8 cellular contexts compared by ENCODE assay signal in the genomic region with DNA sequence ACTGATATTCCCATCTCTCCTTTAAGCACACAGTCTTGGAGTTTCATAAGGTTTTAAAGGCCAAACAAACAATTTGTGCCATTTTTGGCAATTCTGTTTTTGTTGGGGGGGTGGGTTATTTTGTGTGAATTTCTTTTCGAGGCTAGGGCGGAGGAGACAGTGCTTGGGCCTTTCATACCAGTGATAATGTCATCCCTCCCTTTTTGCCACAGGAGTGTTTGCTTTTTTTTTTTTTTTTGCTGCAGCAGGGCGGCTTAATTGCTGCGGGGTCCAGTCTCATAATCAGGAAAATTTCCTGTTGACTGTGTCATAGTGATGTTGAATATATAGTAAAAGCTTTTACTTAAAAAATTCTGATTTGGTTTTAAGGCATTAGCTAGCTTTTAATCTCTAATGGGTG. TPM values are rescaled to one million over a fixed set of nuclear protein-coding genes. Genes with fewer than 3 reads are reported as not detected.
A peak's percentile ranks its signal among the peaks of the same experiment; 100 is the strongest.
DNase-seq lines count a peak whose midpoint lies in the region; ATAC-seq, FAIRE-seq and TF ChIP-seq lines count a peak whose summit lies in the region.

No MANE protein-coding gene starts in this region.

- DNase-seq in GM23338 (ENCODE audit: low spot score) = no peak
- DNase-seq in RKO (ENCODE audit: low spot score) = peak; percentile 42
- no peak for DNase-seq in fibroblast of pulmonary artery (ENCODE audit: low read depth)
- DNase-seq in gastrocnemius medialis = no peak
- no peak for DNase-seq in NCI-H2227 treated with DMSO at 0.1 percent for 48 hours (lab: John Stamatoyannopoulos, UW)
- DNase-seq in NCI-H524 (lab: John Stamatoyannopoulos, UW) = no peak
- DNase-seq in urothelium cell line (ENCODE audit: low spot score) = no peak
- DNase-seq in CD1c-positive myeloid dendritic cell (ENCODE audit: extremely low spot score) = no peak

- H3K9me3 ChIP-seq in gastrocnemius medialis = no peaks in the 10 kb centered on the region

- no peak for ATAC-seq in GM23338
- no peak for ATAC-seq in gastrocnemius medialis

- peak overlapping the region; percentile 95 for H3K4me3 Mint-ChIP-seq in GM23338

- H3K9me2 ChIP-seq in GM23338 (ENCODE audit: insufficient read depth) = no peaks in the 10 kb centered on the region

- H3K27ac Mint-ChIP-seq in GM23338 = peak overlapping the region; percentile 79; the same call in 1 of the 2 replicates

- H3K4me3 ChIP-seq in GM23338 (peak overlapping the region; percentile 78), fibroblast of pulmonary artery (replicated peaks; ENCODE audit: low read depth, low read length) (peak overlapping the region; percentile 77), gastrocnemius medialis (peak overlapping the region; percentile 91 to 99 (median 97))

- H3F3A ChIP-seq in GM23338 (replicated peaks; ENCODE audit: low read depth) = peaks cover 14% of the 10 kb centered on the region; the same call in 1 of the 2 replicates

- TF ChIP-seq CTCF in GM23338 (conservative IDR thresholded peaks at IDR 0.05; ENCODE audit: low read depth in 2 of 2) (no peak), fibroblast of pulmonary artery (IDR thresholded peaks at IDR 0.05; ENCODE audit: low read length, missing control alignments) (no peak), gastrocnemius medialis (IDR thresholded peaks at IDR 0.05 in 4 of 5, conservative IDR thresholded peaks at IDR 0.05 in 1 of 5) (no peak)

- H3K36me3 ChIP-seq in GM23338 (ENCODE audit: insufficient read depth) (no peaks in the 10 kb centered on the region), gastrocnemius medialis (no peaks in the 10 kb centered on the region)

- H3K4me2 ChIP-seq in GM23338 = peak overlapping the region; percentile 85

- H2AFZ ChIP-seq in GM23338 = no peak overlapping the region

- H3K27ac ChIP-seq in GM23338 (ENCODE audit: low read depth) (peak overlapping the region; percentile 99; the same call in 1 of the 2 replicates), gastrocnemius medialis (peak overlapping the region; percentile 97 to 100 (median 98))

- intact Hi-C loops in gastrocnemius medialis (cut with DNase I; ENCODE audit: low total_unique reads) = loop anchor here (10.0 kb wide), 1 partner anchor 190 kb away; a partner anchor contains a TSS

- H4K20me1 ChIP-seq in GM23338 (replicated peaks; ENCODE audit: insufficient read depth) = peaks cover 47% of the 10 kb centered on the region

- in situ Hi-C loops in gastrocnemius medialis (cut with MboI; ENCODE audit: low sequenced_read_pairs in 4 of 4) = loop anchor here in 2 of 4 donors (10.0 kb wide), 2 partner anchors 80 to 120 kb away; a partner anchor contains a TSS

- peaks cover 63% of the 10 kb centered on the region for H3K79me2 ChIP-seq in GM23338 (replicated peaks; ENCODE audit: insufficient read depth)

- H3K9me3 Mint-ChIP-seq in GM23338 = no peaks in the 10 kb centered on the region

- peaks cover 27% of the 10 kb centered on the region for H3K4me1 Mint-ChIP-seq in GM23338

- peaks cover 3% of the 10 kb centered on the region; the same call in 2 of the 3 replicates for H3K36me3 Mint-ChIP-seq in GM23338 (ENCODE audit: low read depth)

- TF ChIP-seq POLR2A in gastrocnemius medialis (IDR thresholded peaks at IDR 0.05) = no peak

- no peaks in the 10 kb centered on the region for H3K27me3 ChIP-seq in GM23338 (ENCODE audit: insufficient read depth)
- no peaks in the 10 kb centered on the region for H3K27me3 ChIP-seq in gastrocnemius medialis

- H3K27me3 Mint-ChIP-seq in GM23338 (ENCODE audit: insufficient read depth, low read depth, poor library complexity) = peaks cover 8% of the 10 kb centered on the region

- peaks cover 37% of the 10 kb centered on the region for H3K4me1 ChIP-seq in GM23338 (ENCODE audit: insufficient read depth)
- peaks cover 41 to 56% of the 10 kb centered on the region in 2 donors for H3K4me1 ChIP-seq in gastrocnemius medialis

- FAIRE-seq in urothelium cell line (lab: Jason Lieb, UNC) = no peak

TF ChIP-seq in GM23338, 12 proteins besides CTCF, POLR2A, EP300 and RAD21 (continues in another document):
- TF ChIP-seq, protein P1, sequence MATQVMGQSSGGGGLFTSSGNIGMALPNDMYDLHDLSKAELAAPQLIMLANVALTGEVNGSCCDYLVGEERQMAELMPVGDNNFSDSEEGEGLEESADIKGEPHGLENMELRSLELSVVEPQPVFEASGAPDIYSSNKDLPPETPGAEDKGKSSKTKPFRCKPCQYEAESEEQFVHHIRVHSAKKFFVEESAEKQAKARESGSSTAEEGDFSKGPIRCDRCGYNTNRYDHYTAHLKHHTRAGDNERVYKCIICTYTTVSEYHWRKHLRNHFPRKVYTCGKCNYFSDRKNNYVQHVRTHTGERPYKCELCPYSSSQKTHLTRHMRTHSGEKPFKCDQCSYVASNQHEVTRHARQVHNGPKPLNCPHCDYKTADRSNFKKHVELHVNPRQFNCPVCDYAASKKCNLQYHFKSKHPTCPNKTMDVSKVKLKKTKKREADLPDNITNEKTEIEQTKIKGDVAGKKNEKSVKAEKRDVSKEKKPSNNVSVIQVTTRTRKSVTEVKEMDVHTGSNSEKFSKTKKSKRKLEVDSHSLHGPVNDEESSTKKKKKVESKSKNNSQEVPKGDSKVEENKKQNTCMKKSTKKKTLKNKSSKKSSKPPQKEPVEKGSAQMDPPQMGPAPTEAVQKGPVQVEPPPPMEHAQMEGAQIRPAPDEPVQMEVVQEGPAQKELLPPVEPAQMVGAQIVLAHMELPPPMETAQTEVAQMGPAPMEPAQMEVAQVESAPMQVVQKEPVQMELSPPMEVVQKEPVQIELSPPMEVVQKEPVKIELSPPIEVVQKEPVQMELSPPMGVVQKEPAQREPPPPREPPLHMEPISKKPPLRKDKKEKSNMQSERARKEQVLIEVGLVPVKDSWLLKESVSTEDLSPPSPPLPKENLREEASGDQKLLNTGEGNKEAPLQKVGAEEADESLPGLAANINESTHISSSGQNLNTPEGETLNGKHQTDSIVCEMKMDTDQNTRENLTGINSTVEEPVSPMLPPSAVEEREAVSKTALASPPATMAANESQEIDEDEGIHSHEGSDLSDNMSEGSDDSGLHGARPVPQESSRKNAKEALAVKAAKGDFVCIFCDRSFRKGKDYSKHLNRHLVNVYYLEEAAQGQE (IDR thresholded peaks at IDR 0.05; ENCODE audit: unreplicated experiment) = no peak
- TF ChIP-seq POLR2AphosphoS5 (IDR thresholded peaks at IDR 0.05; ENCODE audit: low read depth) = no peak
- no peak for TF ChIP-seq ZNF114 (CRISPR knock-in tag; IDR thresholded peaks at IDR 0.05)
- TF ChIP-seq, protein P2, sequence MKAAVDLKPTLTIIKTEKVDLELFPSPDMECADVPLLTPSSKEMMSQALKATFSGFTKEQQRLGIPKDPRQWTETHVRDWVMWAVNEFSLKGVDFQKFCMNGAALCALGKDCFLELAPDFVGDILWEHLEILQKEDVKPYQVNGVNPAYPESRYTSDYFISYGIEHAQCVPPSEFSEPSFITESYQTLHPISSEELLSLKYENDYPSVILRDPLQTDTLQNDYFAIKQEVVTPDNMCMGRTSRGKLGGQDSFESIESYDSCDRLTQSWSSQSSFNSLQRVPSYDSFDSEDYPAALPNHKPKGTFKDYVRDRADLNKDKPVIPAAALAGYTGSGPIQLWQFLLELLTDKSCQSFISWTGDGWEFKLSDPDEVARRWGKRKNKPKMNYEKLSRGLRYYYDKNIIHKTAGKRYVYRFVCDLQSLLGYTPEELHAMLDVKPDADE (IDR thresholded peaks at IDR 0.05) = no peak
- TF ChIP-seq EZH2 (IDR thresholded peaks at IDR 0.05; ENCODE audit: low read depth, unreplicated experiment) = no peak

RNA-seq across cellular contexts. Expression of a gene that starts 1.7 kb away (rescaled TPM):
- total RNA-seq in GM23338 (2014; rRNA removed; shearing (Covaris generic)) = 68.5 and 69.9 TPM in 2 replicates
- polyA plus RNA-seq in GM23338 (2016; fragmentation: Nextera tagmentation; extraction: Ambion mirVana) = 71.7 and 84.4 TPM in 2 replicates
- total RNA-seq in gastrocnemius medialis = 100 to 1,000 TPM in 3 of 4 donors, 10 to 100 TPM in 1; 99.2 to 106 (median 105) TPM
